Comparison of ENCODE assay signal across 18 cellular contexts in genomic region chr10:113612154-113612553, GRCh38. TPM values are rescaled to one million over a fixed set of nuclear protein-coding genes. Genes with fewer than 3 reads are reported as not detected.
A peak's percentile ranks its signal among the peaks of the same experiment; 100 is the strongest.
DNase-seq lines count a peak whose midpoint lies in the region; ATAC-seq, FAIRE-seq and TF ChIP-seq lines count a peak whose summit lies in the region.
"Had no signal": no experiment of that assay in that cellular context is flagged by ENCODE, and none has a peak within 500 bp of the region (broad histone marks: within the 10 kb centered on the region; RNA-seq: fewer than 3 reads in every experiment).

No MANE protein-coding gene starts in this region.

- no peaks in the 10 kb centered on the region for H3K36me3 Mint-ChIP-seq in activated CD4-positive, alpha-beta T cell treated with anti-CD3 and anti-CD28 coated beads, Interleukin-2, amount 10 ng/mL, durations not matched to agents 7 days and 5 days (ENCODE audit: low read depth)

- POLR2A ChIA-PET in activated CD4-positive, alpha-beta T cell treated with anti-CD3 and anti-CD28 coated beads, Interleukin-2, amount 10 ng/mL, durations not matched to agents 7 days and 5 days (lab: Charles Lee): no interaction called here

- H3K27me3 ChIP-seq in body of pancreas: no peaks in the 10 kb centered on the region

- CTCF ChIA-PET in activated CD4-positive, alpha-beta T cell treated with anti-CD3 and anti-CD28 coated beads, Interleukin-2, amount 10 ng/mL, durations not matched to agents 7 days and 5 days (lab: Charles Lee): no interaction called here

- peaks cover 23% of the 10 kb centered on the region for H3K4me1 ChIP-seq in body of pancreas

- TF ChIP-seq POLR2A in body of pancreas (IDR thresholded peaks at IDR 0.05): no peak

- intact Hi-C loops in body of pancreas (cut with DNase I): no loop called here
- intact Hi-C loops in left ventricle myocardium superior (cut with micrococcal nuclease): no loop called here

- DNase-seq in Ammon's horn (ENCODE audit: low spot score): peak; percentile 71
- DNase-seq in body of pancreas: peak; percentile 71 to 89 (median 85)
- peak; percentile 70 for DNase-seq in left ventricle myocardium superior
- DNase-seq in pons (ENCODE audit: low spot score): peak; percentile 45
- no peak for DNase-seq in urothelium cell line (ENCODE audit: low spot score)
- no peak for DNase-seq in activated CD4-positive, alpha-beta T cell treated with anti-CD3 and anti-CD28 coated beads, Interleukin-2, amount 50 U/mL, for 1 hour
- DNase-seq in activated CD4-positive, alpha-beta T cell treated with anti-CD3 and anti-CD28 coated beads, Interleukin-2, amount 10 ng/mL, durations not matched to agents 7 days and 5 days: no peak
- DNase-seq: HCEC 1CT, NCI-H1436 treated with DMSO at 0.1 percent for 48 hours, NCI-H2227 treated with DMSO at 0.1 percent for 48 hours, NCI-H526 had no signal

- no peak overlapping the region for H3K27ac ChIP-seq in body of pancreas

- H3K9me3 ChIP-seq in body of pancreas: no peaks in the 10 kb centered on the region

- H3K4me3 Mint-ChIP-seq in activated CD4-positive, alpha-beta T cell treated with anti-CD3 and anti-CD28 coated beads, Interleukin-2, amount 10 ng/mL, durations not matched to agents 7 days and 5 days: no peak overlapping the region

- peaks cover 29% of the 10 kb centered on the region for H3K27me3 Mint-ChIP-seq in activated CD4-positive, alpha-beta T cell treated with anti-CD3 and anti-CD28 coated beads, Interleukin-2, amount 10 ng/mL, durations not matched to agents 7 days and 5 days

- FAIRE-seq in urothelium cell line (lab: Jason Lieb, UNC): no peak
- FAIRE-seq: G401.6, GM12891, HTR-8/SVneo had no signal

- H3K4me1 Mint-ChIP-seq in activated CD4-positive, alpha-beta T cell treated with anti-CD3 and anti-CD28 coated beads, Interleukin-2, amount 10 ng/mL, durations not matched to agents 7 days and 5 days: no peaks in the 10 kb centered on the region

- no peak overlapping the region for H3K4me3 ChIP-seq in body of pancreas

- ATAC-seq in body of pancreas (peak; percentile 63), left ventricle myocardium superior (peak; percentile 77), esophagus mucosa (no peak)

- no peak overlapping the region for H3K27ac Mint-ChIP-seq in activated CD4-positive, alpha-beta T cell treated with anti-CD3 and anti-CD28 coated beads, Interleukin-2, amount 10 ng/mL, durations not matched to agents 7 days and 5 days

- H3K9me3 Mint-ChIP-seq in activated CD4-positive, alpha-beta T cell treated with anti-CD3 and anti-CD28 coated beads, Interleukin-2, amount 10 ng/mL, durations not matched to agents 7 days and 5 days: no peaks in the 10 kb centered on the region

- WGBS in body of pancreas, 2 donors: 33 to 40% methylated on average over 2 to 3 of the region's 3 CpGs

- H3K36me3 ChIP-seq in body of pancreas (replicated peaks in 1 of 2; ENCODE audit: insufficient read depth in 1 of 2, low read depth in 2 of 2): no peaks in the 10 kb centered on the region

- TF ChIP-seq CTCF in body of pancreas (IDR thresholded peaks at IDR 0.05): no peak

RNA-seq across cellular contexts. Expression of gene NRAP, which starts 51.7 kb away (rescaled TPM):
- not detected for total RNA-seq in body of pancreas
- 826 TPM for total RNA-seq in left ventricle myocardium superior
- not detected for total RNA-seq in activated CD4-positive, alpha-beta T cell treated with anti-CD3 and anti-CD28 coated beads, Interleukin-2, amount 10 ng/mL, durations not matched to agents 7 days and 5 days
- 0.12 TPM for total RNA-seq in esophagus mucosa
- total RNA-seq: A172, OCI-LY7, RPMI7951 had no signal

RNA-seq across cellular contexts. Expression of gene HABP2, which starts 59.3 kb away (rescaled TPM):
- total RNA-seq in body of pancreas (10 to 100 TPM in 1 of 2 donors, 1 to 10 TPM in 1; 9.2 to 10.6 TPM), left ventricle myocardium superior (not detected), esophagus mucosa (0.04 TPM)
- total RNA-seq in activated CD4-positive, alpha-beta T cell treated with anti-CD3 and anti-CD28 coated beads, Interleukin-2, amount 10 ng/mL, durations not matched to agents 7 days and 5 days: not detected
- total RNA-seq: A172, OCI-LY7, RPMI7951 had no signal

Comparison
In these comparisons a context has a peak if more than half of its experiments do, and no peak if none do; other contexts are left out.
1. DNase-seq: peak in Ammon's horn (single experiment), body of pancreas (4 of 4), left ventricle myocardium superior (single experiment) and pons (single experiment); none in urothelium cell line (single experiment), activated CD4-positive, alpha-beta T cell treated with anti-CD3 and anti-CD28 coated beads, Interleukin-2, amount 50 U/mL, for 1 hour (single experiment) and activated CD4-positive, alpha-beta T cell treated with anti-CD3 and anti-CD28 coated beads, Interleukin-2, amount 10 ng/mL, durations not matched to agents 7 days and 5 days (single experiment).
2. RNA of gene NRAP, which starts 51.7 kb away (total RNA-seq): 826 TPM in left ventricle myocardium superior (single experiment); 0.12 TPM in esophagus mucosa (single experiment), not detected in activated CD4-positive, alpha-beta T cell treated with anti-CD3 and anti-CD28 coated beads, Interleukin-2, amount 10 ng/mL, durations not matched to agents 7 days and 5 days and not detected in body of pancreas; every median in the first group is over 100 times any median in the second.